9 cellular contexts compared by ENCODE assay signal in genomic region chr22:31139866-31140716, GRCh38. TPM values are rescaled to one million over a fixed set of nuclear protein-coding genes. Genes with fewer than 3 reads are reported as not detected.
DNase-seq lines count a peak whose midpoint lies in the region; ATAC-seq, FAIRE-seq and TF ChIP-seq lines count a peak whose summit lies in the region.
"Had no signal": no experiment of that assay in that cellular context is flagged by ENCODE, and none has a peak within 500 bp of the region (broad histone marks: within the 10 kb centered on the region; RNA-seq: fewer than 3 reads in every experiment).

Gene PLA2G3 (minus strand): TSS chr22:31140508. CDS start chr22:31140354, 154 bp downstream.

- H3K4me2 ChIP-seq in GM23338 (peak within 1 kb of the TSS; percentile 84), osteoblast (ENCODE audit: insufficient read depth, low read length) (no peak within 1 kb of the TSS)

- peaks cover 12% of the 10 kb centered on the region for H3K27me3 Mint-ChIP-seq in GM23338 (ENCODE audit: insufficient read depth, low read depth, poor library complexity)

- no peaks in the 10 kb centered on the region for H3F3A ChIP-seq in GM23338 (replicated peaks; ENCODE audit: low read depth)

- WGBS in esophagus, 2 donors, result 28 to 34% methylated on average over 22 to 24 of the region's 24 CpGs

- H3K27me3 ChIP-seq in GM23338 (ENCODE audit: insufficient read depth) (no peaks in the 10 kb centered on the region), esophagus (ENCODE audit: control insufficient read depth in 1 of 2, insufficient read depth in 2 of 2, low read length in 2 of 2) (no peaks in the 10 kb centered on the region), osteoblast (ENCODE audit: insufficient read depth, low read length) (peaks cover 37% of the 10 kb centered on the region)

- H3K36me3 ChIP-seq in GM23338 (ENCODE audit: insufficient read depth) (peaks cover 11% of the 10 kb centered on the region), esophagus (ENCODE audit: control insufficient read depth in 2 of 2, insufficient read depth in 2 of 2, low read length in 1 of 2) (peaks cover 0 to 1% of the 10 kb centered on the region in 2 donors), osteoblast (ENCODE audit: insufficient read depth, low read length) (no peaks in the 10 kb centered on the region)

- DNase-seq in GM23338 (ENCODE audit: low spot score), result peak; percentile 99
- peak; percentile 90 for DNase-seq in NCI-H2171 treated with DMSO at 0.1 percent for 48 hours (lab: John Stamatoyannopoulos, UW)
- peak; percentile 88 for DNase-seq in osteoblast (ENCODE audit: insufficient read length, low spot score, missing footprints)
- no peak for DNase-seq in NK-92 treated with Interleukin-12 subunit alpha and Interleukin-12 subunit beta, amount 100 ng/mL, for 24 hours (lab: John Stamatoyannopoulos, UW)
- no peak for DNase-seq in SIG-M5 (lab: John Stamatoyannopoulos, UW)
- no peak for DNase-seq in GM12891 (ENCODE audit: insufficient read length, low spot score)
- DNase-seq: naive thymus-derived CD8-positive, alpha-beta T cell had no signal

- H3K36me3 Mint-ChIP-seq in GM23338 (ENCODE audit: low read depth), result peaks cover 18% of the 10 kb centered on the region

- H3K9me3 ChIP-seq in esophagus (ENCODE audit: control insufficient read depth in 2 of 2, insufficient read depth in 1 of 2, low read depth in 1 of 2, low read length in 1 of 2) (peaks cover 0 to 2% of the 10 kb centered on the region in 2 donors), osteoblast (ENCODE audit: low read depth, low read length) (no peaks in the 10 kb centered on the region)

- ATAC-seq in GM23338, result peak; percentile 98
- no peak for ATAC-seq in HG02623 (IDR thresholded peaks at IDR 0.05; ENCODE audit: unreplicated experiment)
- ATAC-seq: naive thymus-derived CD8-positive, alpha-beta T cell had no signal

- H4K20me1 ChIP-seq in GM23338 (replicated peaks; ENCODE audit: insufficient read depth), result peaks cover 6% of the 10 kb centered on the region; the same call in 1 of the 2 replicates
- no peaks in the 10 kb centered on the region for H4K20me1 ChIP-seq in osteoblast (ENCODE audit: insufficient read depth, low read length)

- H3K4me1 ChIP-seq in GM23338 (ENCODE audit: insufficient read depth), result peaks cover 21% of the 10 kb centered on the region
- H3K4me1 ChIP-seq in esophagus (ENCODE audit: control insufficient read depth in 2 of 2, insufficient read depth in 2 of 2, low read length in 1 of 2), result peaks cover 8 to 43% of the 10 kb centered on the region in 2 donors
- H3K4me1 ChIP-seq in osteoblast (ENCODE audit: insufficient read depth, low read length), result no peaks in the 10 kb centered on the region

- H3K9me2 ChIP-seq in GM23338 (ENCODE audit: insufficient read depth), result no peaks in the 10 kb centered on the region

- H3K79me2 ChIP-seq in GM23338 (replicated peaks; ENCODE audit: insufficient read depth) (peaks cover 25% of the 10 kb centered on the region), osteoblast (ENCODE audit: insufficient read depth, low read length) (no peaks in the 10 kb centered on the region)

- peak within 1 kb of the TSS; percentile 86 for H3K4me3 Mint-ChIP-seq in GM23338
- H3K4me3 Mint-ChIP-seq: naive thymus-derived CD8-positive, alpha-beta T cell had no signal

- peak within 1 kb of the TSS; percentile 77 for H3K27ac Mint-ChIP-seq in GM23338

- peaks cover 16% of the 10 kb centered on the region for H3K4me1 Mint-ChIP-seq in GM23338
- H3K4me1 Mint-ChIP-seq: naive thymus-derived CD8-positive, alpha-beta T cell had no signal

- no peak for TF ChIP-seq POLR2A in GM12891 (IDR thresholded peaks at IDR 0.05; ENCODE audit: low read depth, low read length)

- no peak for FAIRE-seq in GM12891 (lab: Jason Lieb, UNC)

- H3K9me3 Mint-ChIP-seq in GM23338, result peaks cover 7% of the 10 kb centered on the region

- H2AFZ ChIP-seq in GM23338 (peak within 1 kb of the TSS; percentile 0; the same call in 1 of the 2 replicates), osteoblast (ENCODE audit: low read length) (no peak within 1 kb of the TSS)

- H3K27ac ChIP-seq in GM23338 (ENCODE audit: low read depth) (peak within 1 kb of the TSS; percentile 95), esophagus (ENCODE audit: low read depth in 2 of 2, low read length in 1 of 2) (peak within 1 kb of the TSS in 1 of 2 donors; percentile 84), osteoblast (ENCODE audit: low read depth, low read length) (no peak within 1 kb of the TSS)

- TF ChIP-seq CTCF in GM23338 (conservative IDR thresholded peaks at IDR 0.05; ENCODE audit: low read depth in 2 of 2), result peak; percentile 21 to 35; a peak in 1 of 4 replicates
- no peak for TF ChIP-seq CTCF in osteoblast (IDR thresholded peaks at IDR 0.05; ENCODE audit: extremely low read depth, low read depth, low read length)

- H3K4me3 ChIP-seq in GM23338 (peak within 1 kb of the TSS; percentile 76), esophagus (ENCODE audit: low read depth in 1 of 2, low read length in 2 of 2) (peak within 1 kb of the TSS; percentile 36 to 43), osteoblast (ENCODE audit: insufficient read depth, low read length) (no peak within 1 kb of the TSS)

TF ChIP-seq in GM23338, 12 proteins besides CTCF, POLR2A, EP300 and RAD21 (continues in another document):
- TF ChIP-seq REST (IDR thresholded peaks at IDR 0.05; ENCODE audit: unreplicated experiment) (no peak), JUNB (IDR thresholded peaks at IDR 0.05; ENCODE audit: unreplicated experiment) (no peak), POLR2AphosphoS5 (IDR thresholded peaks at IDR 0.05; ENCODE audit: low read depth) (peak; percentile 95)

TF ChIP-seq in GM12891, 5 proteins besides CTCF, POLR2A, EP300 and RAD21:
- TF ChIP-seq POU2F2 (IDR thresholded peaks at IDR 0.05; ENCODE audit: low read depth, low read length) (no peak), TAF1 (IDR thresholded peaks at IDR 0.05; ENCODE audit: low read depth, low read length) (no peak), SPI1 (IDR thresholded peaks at IDR 0.05; ENCODE audit: low read depth, low read length) (no peak), PAX5 (IDR thresholded peaks at IDR 0.05; ENCODE audit: insufficient read depth, low read length, severe bottlenecking) (no peak), POLR2AphosphoS5 (IDR thresholded peaks at IDR 0.05; ENCODE audit: low read depth, low read length) (no peak)
TF ChIP-seq in GM12891: peak in this region for 0.

RNA-seq across cellular contexts. Expression of gene PLA2G3, which starts in this region (rescaled TPM):
- total RNA-seq in GM23338 (2014; rRNA removed; shearing (Covaris generic)), result 31.0 and 34.5 TPM in 2 replicates
- polyA plus RNA-seq in GM23338 (2016; fragmentation: Nextera tagmentation; extraction: Ambion mirVana) (15.3 and 18.0 TPM in 2 replicates), esophagus (10 to 100 TPM in 1 of 2 donors, 1 to 10 TPM in 1; 5.3 to 13.1 TPM)
- 0.29 and 0.36 TPM in 2 replicates for total RNA-seq in osteoblast
- polyA plus RNA-seq in GM12891 (2012; ENCODE audit: low read depth, missing spikeins), result not detected
- total RNA-seq: naive thymus-derived CD8-positive, alpha-beta T cell had no signal
- polyA plus RNA-seq: naive thymus-derived CD8-positive, alpha-beta T cell had no signal

Comparison
In these comparisons a context has a peak if more than half of its experiments do, and no peak if none do; other contexts are left out.
1. RNA of gene PLA2G3 (total RNA-seq): 31.0 to 34.5 TPM in GM23338; 0.29 to 0.36 TPM in osteoblast; every median in the first group is over 10 times any median in the second.
2. Peak in DNase-seq in osteoblast; RNA of the gene not detected or under 1 TPM.
3. DNase-seq: peak in GM23338 (single experiment) and NCI-H2171 treated with DMSO at 0.1 percent for 48 hours (single experiment); none in NK-92 treated with Interleukin-12 subunit alpha and Interleukin-12 subunit beta, amount 100 ng/mL, for 24 hours (single experiment), SIG-M5 (single experiment) and GM12891 (single experiment).